1 cellular context compared by ENCODE assay signal in genomic region chr1:174022080-174022975, GRCh38.
A peak's percentile ranks its signal among the peaks of the same experiment; 100 is the strongest.
TF ChIP-seq lines count a peak whose summit lies in the region.

Gene RC3H1, minus strand, starts transcription at chr1:174022357. Its CDS starts 29,372 bp downstream, at chr1:173992985.

TF ChIP-seq in HEK293, 187 proteins besides CTCF, POLR2A, EP300 and RAD21 (continued from another document):
- no peak for TF ChIP-seq GFI1B (tag by site-specific recombination; IDR thresholded peaks at IDR 0.05)
- TF ChIP-seq ZNF707 (tag by site-specific recombination; IDR thresholded peaks at IDR 0.05), result no peak
- TF ChIP-seq SCRT2 (tag by site-specific recombination; IDR thresholded peaks at IDR 0.05), result peak; percentile 92
- TF ChIP-seq ZNF366 (tag by site-specific recombination; conservative IDR thresholded peaks at IDR 0.05), result no peak
- TF ChIP-seq, protein P1, sequence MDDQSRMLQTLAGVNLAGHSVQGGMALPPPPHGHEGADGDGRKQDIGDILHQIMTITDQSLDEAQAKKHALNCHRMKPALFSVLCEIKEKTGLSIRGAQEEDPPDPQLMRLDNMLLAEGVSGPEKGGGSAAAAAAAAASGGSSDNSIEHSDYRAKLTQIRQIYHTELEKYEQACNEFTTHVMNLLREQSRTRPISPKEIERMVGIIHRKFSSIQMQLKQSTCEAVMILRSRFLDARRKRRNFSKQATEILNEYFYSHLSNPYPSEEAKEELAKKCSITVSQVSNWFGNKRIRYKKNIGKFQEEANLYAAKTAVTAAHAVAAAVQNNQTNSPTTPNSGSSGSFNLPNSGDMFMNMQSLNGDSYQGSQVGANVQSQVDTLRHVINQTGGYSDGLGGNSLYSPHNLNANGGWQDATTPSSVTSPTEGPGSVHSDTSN (CRISPR knock-in tag; IDR thresholded peaks at IDR 0.05), result peak; percentile 51
- no peak for TF ChIP-seq ZFP69B (tag by site-specific recombination; IDR thresholded peaks at IDR 0.05)
- TF ChIP-seq ZNF677 (tag by site-specific recombination; IDR thresholded peaks at IDR 0.05), result no peak
- TF ChIP-seq ZIC2 (tag by site-specific recombination; IDR thresholded peaks at IDR 0.05), result no peak
- TF ChIP-seq ZNF510 (tag by site-specific recombination; IDR thresholded peaks at IDR 0.05; ENCODE audit: insufficient replicate concordance), result no peak
